ENCODE assay signal across 28 cellular contexts in the genomic region with DNA sequence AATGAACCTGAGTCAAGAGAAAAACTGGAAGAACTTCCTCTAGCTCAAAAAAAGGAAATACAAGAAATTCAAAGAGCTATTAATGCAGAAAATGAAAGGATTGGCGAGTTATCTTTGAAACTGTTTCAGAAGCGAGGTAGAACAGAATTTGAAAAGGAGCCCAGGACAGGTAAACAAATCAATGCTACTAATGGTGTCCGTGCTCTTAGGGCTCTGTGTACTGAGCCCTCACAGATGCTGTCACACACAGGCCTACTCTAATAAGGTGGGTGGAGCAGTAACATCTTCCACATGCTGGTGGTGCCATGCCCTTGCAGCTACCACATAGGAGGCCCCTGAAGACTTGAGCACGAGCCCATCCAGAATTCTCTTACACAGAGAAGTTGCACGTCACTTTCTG.
"Had no signal": no experiment of that assay in that cellular context is flagged by ENCODE, and none has a peak within 500 bp of the region (broad histone marks: within the 10 kb centered on the region; RNA-seq: fewer than 3 reads in every experiment).

No MANE protein-coding gene starts in this region.

- H3K4me3 Mint-ChIP-seq: nephron; neural progenitor cell; stimulated activated effector memory CD8-positive, alpha-beta T cell treated with anti-CD3 and anti-CD28 coated beads, Interleukin-12 subunit alpha, Interleukin-12 subunit beta, amount 100 ng/mL, for 72 hours; stimulated activated naive B cell treated with anti-CD40 and anti-IgM and Interleukin-4, amounts not matched to agents 10 μg/mL and 1 μg/mL and 100 μg/mL, for 72 hours; stimulated activated naive CD8-positive, alpha-beta T cell treated with anti-CD3 and anti-CD28 coated beads, Interleukin-15, Interleukin-2, amounts not matched to agents 100 ng/mL and 50 ng/mL, for 24 hours had no signal

- H3K27me3 Mint-ChIP-seq: progenitor cell of endocrine pancreas; stimulated activated naive B cell treated with anti-CD40 and anti-IgM and Interleukin-4, amounts not matched to agents 10 μg/mL and 1 μg/mL and 100 μg/mL, for 72 hours; stimulated activated naive CD8-positive, alpha-beta T cell treated with anti-CD3 and anti-CD28 coated beads, Interleukin-15, Interleukin-2, amounts not matched to agents 100 ng/mL and 50 ng/mL, for 24 hours had no signal

- H3K27ac ChIP-seq: neural progenitor cell, ovary, parathyroid adenoma, psoas muscle, right lobe of liver, sigmoid colon, stomach, thoracic aorta, thyroid gland, tibial nerve, upper lobe of left lung, vagina had no signal

- H3K4me2 ChIP-seq: neural progenitor cell had no signal

- H3K27ac Mint-ChIP-seq: nephron; neural progenitor cell; progenitor cell of endocrine pancreas; stimulated activated effector memory CD8-positive, alpha-beta T cell treated with anti-CD3 and anti-CD28 coated beads, Interleukin-12 subunit alpha, Interleukin-12 subunit beta, amount 100 ng/mL, for 72 hours; stimulated activated naive B cell treated with anti-CD40 and anti-IgM and Interleukin-4, amounts not matched to agents 10 μg/mL and 1 μg/mL and 100 μg/mL, for 72 hours; stimulated activated naive CD8-positive, alpha-beta T cell treated with anti-CD3 and anti-CD28 coated beads, Interleukin-15, Interleukin-2, amounts not matched to agents 100 ng/mL and 50 ng/mL, for 24 hours had no signal

- H3K9ac ChIP-seq: neural progenitor cell, parathyroid adenoma had no signal

- H3K9me3 Mint-ChIP-seq: nephron; neural progenitor cell; stimulated activated effector memory CD8-positive, alpha-beta T cell treated with anti-CD3 and anti-CD28 coated beads, Interleukin-12 subunit alpha, Interleukin-12 subunit beta, amount 100 ng/mL, for 72 hours; stimulated activated naive CD8-positive, alpha-beta T cell treated with anti-CD3 and anti-CD28 coated beads, Interleukin-15, Interleukin-2, amounts not matched to agents 100 ng/mL and 50 ng/mL, for 24 hours had no signal

- H3K4me1 Mint-ChIP-seq: nephron; neural progenitor cell; stimulated activated naive B cell treated with anti-CD40 and anti-IgM and Interleukin-4, amounts not matched to agents 10 μg/mL and 1 μg/mL and 100 μg/mL, for 72 hours had no signal

- H2AFZ ChIP-seq: neural progenitor cell, parathyroid adenoma had no signal

- FAIRE-seq: small intestine, urothelium cell line had no signal

- H3K27me3 ChIP-seq: neural progenitor cell, ovary, right lobe of liver, sigmoid colon, stomach, thyroid gland, tibial nerve, upper lobe of left lung, vagina had no signal

- DNase-seq: occipital lobe; ovary; posterior cingulate gyrus; psoas muscle; right cardiac atrium; right lobe of liver; sigmoid colon; small intestine; stimulated activated CD4-positive, alpha-beta T cell treated with anti-CD3 and anti-CD28 coated beads, Interleukin-15, amount 100 ng/mL, for 24 hours; stimulated activated CD4-positive, alpha-beta T cell treated with anti-CD3 and anti-CD28 coated beads, Interleukin-2, amount 100 ng/mL, for 24 hours; stimulated activated CD4-positive, alpha-beta T cell treated with anti-CD3 and anti-CD28 coated beads, Interleukin-2, amount 100 ng/mL, for 48 hours; stimulated activated CD4-positive, alpha-beta T cell treated with anti-CD3 and anti-CD28 coated beads, Interleukin-4, amount 100 ng/mL, for 24 hours; stimulated activated naive B cell treated with anti-CD40 and anti-IgM and Interleukin-4, amounts not matched to agents 10 μg/mL and 1 μg/mL and 100 μg/mL, for 72 hours; stimulated activated naive CD4-positive, alpha-beta T cell treated with Interleukin-2 at 50 U/mL for 16 hours; stomach; thyroid gland; trophoblast cell; upper lobe of left lung had no signal

- H3K9me3 ChIP-seq: ovary, psoas muscle, right lobe of liver, sigmoid colon, stomach, thoracic aorta, thyroid gland, tibial nerve, upper lobe of left lung, vagina had no signal

- H3K4me1 ChIP-seq: neural progenitor cell, parathyroid adenoma, psoas muscle, right lobe of liver, sigmoid colon, stomach, thyroid gland, tibial nerve, upper lobe of left lung, vagina had no signal

- H3K36me3 ChIP-seq: neural progenitor cell, ovary had no signal

- H3K4me3 ChIP-seq: neural progenitor cell, ovary, psoas muscle, right lobe of liver, sigmoid colon, stomach, thoracic aorta, thyroid gland, tibial nerve, upper lobe of left lung, vagina had no signal

- ATAC-seq: psoas muscle; right cardiac atrium; stimulated activated effector memory CD8-positive, alpha-beta T cell treated with anti-CD3 and anti-CD28 coated beads, Interleukin-12 subunit alpha, Interleukin-12 subunit beta, amount 100 ng/mL, for 72 hours; stimulated activated naive B cell treated with anti-CD40 and anti-IgM and Interleukin-4, amounts not matched to agents 10 μg/mL and 1 μg/mL and 100 μg/mL, for 72 hours had no signal

- H3K79me2 ChIP-seq: parathyroid adenoma had no signal
